Comparison of ENCODE assay signal across 8 cellular contexts in the genomic region with DNA sequence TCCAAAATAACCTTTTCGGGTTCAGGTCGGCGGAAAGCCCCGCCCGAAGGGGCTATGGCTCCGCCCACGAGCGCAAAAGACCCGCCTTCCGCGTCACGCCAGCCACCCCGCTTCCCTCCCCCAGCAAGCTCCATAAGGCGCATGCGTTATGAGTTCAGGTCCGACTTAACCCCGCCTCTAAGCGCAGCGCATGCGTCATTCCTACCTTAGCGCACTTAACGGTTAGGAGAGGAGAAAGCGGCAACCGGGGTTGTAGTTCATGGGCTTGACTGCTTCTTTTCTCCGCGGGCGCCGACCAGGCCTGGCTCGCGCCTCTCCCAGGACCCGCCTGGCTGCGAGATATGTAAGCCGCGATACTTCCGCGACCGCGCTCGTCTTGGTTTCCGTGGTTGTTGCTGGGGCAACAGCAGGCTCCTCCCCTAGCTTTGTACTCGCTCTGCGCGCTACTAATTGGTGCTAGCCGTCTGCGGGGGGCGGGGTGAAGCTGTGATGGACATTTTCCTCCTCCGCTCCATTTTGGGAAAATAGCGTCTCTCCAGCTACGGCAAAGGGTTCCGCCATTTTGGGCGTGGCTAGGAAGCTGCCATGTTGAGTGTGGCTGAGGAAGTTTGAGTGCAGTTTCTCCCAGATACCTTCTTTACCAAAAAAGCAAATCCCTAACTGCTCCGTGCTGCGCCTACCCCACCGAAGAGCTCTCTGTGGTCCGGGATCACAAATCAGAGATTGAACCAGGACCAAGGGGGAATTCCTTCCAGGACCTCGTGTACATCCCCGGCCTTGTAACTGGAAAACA. TPM values are rescaled to one million over a fixed set of nuclear protein-coding genes. Genes with fewer than 3 reads are reported as not detected.
DNase-seq lines count a peak whose midpoint lies in the region; ATAC-seq and TF ChIP-seq lines count a peak whose summit lies in the region.

A gene with protein sequence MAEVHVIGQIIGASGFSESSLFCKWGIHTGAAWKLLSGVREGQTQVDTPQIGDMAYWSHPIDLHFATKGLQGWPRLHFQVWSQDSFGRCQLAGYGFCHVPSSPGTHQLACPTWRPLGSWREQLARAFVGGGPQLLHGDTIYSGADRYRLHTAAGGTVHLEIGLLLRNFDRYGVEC (minus strand): TSS at position 397 of the 793 bp plus-strand sequence. CDS start 630 bp downstream, outside the sequence.

- H2AFZ ChIP-seq in SK-N-SH (ENCODE audit: low read depth) = peak within 1 kb of the TSS; percentile 82

- TF ChIP-seq RAD21 in SK-N-SH (IDR thresholded peaks at IDR 0.05; ENCODE audit: low read length) = no peak

- H3K79me2 ChIP-seq in SK-N-SH (ENCODE audit: insufficient read depth) = peaks cover 39% of the 10 kb centered on the region

- peak within 1 kb of the TSS; percentile 68 to 79 for H3K4me3 ChIP-seq in SK-N-SH (ENCODE audit: low read depth in 2 of 2, low read length in 1 of 2)

- H3K4me1 Mint-ChIP-seq in activated naive CD4-positive, alpha-beta T cell treated with anti-CD3 and anti-CD28 coated beads, Interleukin-2, amount 50 U/mL, for 24 hours = peaks cover 37% of the 10 kb centered on the region

- peak within 1 kb of the TSS; percentile 78 for H3K4me2 ChIP-seq in SK-N-SH

- H3K27ac ChIP-seq in SK-N-SH (ENCODE audit: low read depth in 2 of 2, low read length in 1 of 2) = peak within 1 kb of the TSS; percentile 96 to 99
- H3K27ac ChIP-seq in temporal lobe (ENCODE audit: low read depth, low read length) = peak within 1 kb of the TSS; percentile 94

- WGBS in SK-N-SH (ENCODE audit: low lambda C conversion rate) = 1% methylated on average over 36 of the region's 57 CpGs

- H3K4me1 ChIP-seq in SK-N-SH (ENCODE audit: control insufficient read depth in 1 of 2, insufficient read depth in 2 of 2, low read depth in 1 of 2, low read length in 1 of 2) = peaks cover 9 to 15% of the 10 kb centered on the region in 2 experiments; a peak in 3 of 4 replicates

- H3K27ac Mint-ChIP-seq in activated naive CD4-positive, alpha-beta T cell treated with anti-CD3 and anti-CD28 coated beads, Interleukin-2, amount 50 U/mL, for 24 hours = peak within 1 kb of the TSS; percentile 100

- CTCF ChIA-PET in SK-N-SH (lab: Yijun Ruan, JAX) = interaction anchor here (0.8 to 1.9 kb wide), 8 partner anchors 9 to 206 kb away, joined by 3 to 7 read pairs (median 5); no protein-coding TSS in a partner anchor

- H3K9me2 ChIP-seq in SK-N-SH = no peaks in the 10 kb centered on the region

- POLR2A ChIA-PET in SK-N-SH (lab: Yijun Ruan, JAX) = interaction anchor here (0.6 to 1.4 kb wide), 6 partner anchors 8 to 65 kb away, joined by 3 to 5 read pairs (median 3); a partner anchor contains a TSS

- peak within 1 kb of the TSS; percentile 93 for H3K9ac ChIP-seq in SK-N-SH

- no peaks in the 10 kb centered on the region for H3K9me3 Mint-ChIP-seq in activated naive CD4-positive, alpha-beta T cell treated with anti-CD3 and anti-CD28 coated beads, Interleukin-2, amount 50 U/mL, for 24 hours

- H3K27me3 Mint-ChIP-seq in activated naive CD4-positive, alpha-beta T cell treated with anti-CD3 and anti-CD28 coated beads, Interleukin-2, amount 50 U/mL, for 24 hours = no peaks in the 10 kb centered on the region

- H3K9me3 ChIP-seq in SK-N-SH = no peaks in the 10 kb centered on the region

- TF ChIP-seq CTCF in SK-N-SH (IDR thresholded peaks at IDR 0.05) = no peak

- peaks cover 17% of the 10 kb centered on the region for H3F3A ChIP-seq in SK-N-SH (replicated peaks; ENCODE audit: insufficient read depth)

- no peaks in the 10 kb centered on the region for H3K27me3 ChIP-seq in SK-N-SH (ENCODE audit: insufficient read depth)

- ATAC-seq in HG02571 (IDR thresholded peaks at IDR 0.05; ENCODE audit: unreplicated experiment) = peak; percentile 83

- H3K36me3 ChIP-seq in SK-N-SH (replicated peaks in 1 of 2; ENCODE audit: control insufficient read depth in 1 of 2, insufficient read depth in 2 of 2, low read length in 1 of 2) = peaks cover 0 to 3% of the 10 kb centered on the region in 2 experiments

- peak within 1 kb of the TSS; percentile 97 for H3K4me3 Mint-ChIP-seq in activated naive CD4-positive, alpha-beta T cell treated with anti-CD3 and anti-CD28 coated beads, Interleukin-2, amount 50 U/mL, for 24 hours

- H3K36me3 Mint-ChIP-seq in activated naive CD4-positive, alpha-beta T cell treated with anti-CD3 and anti-CD28 coated beads, Interleukin-2, amount 50 U/mL, for 24 hours = peaks cover 3% of the 10 kb centered on the region

- DNase-seq in GM04504 (ENCODE audit: low read depth) (peak; percentile 97), NCI-H1048 (lab: John Stamatoyannopoulos, UW) (peak; percentile 98), SK-N-SH (peak; percentile 97), globus pallidus (ENCODE audit: low spot score) (peak; percentile 98), nucleus accumbens (lab: John Stamatoyannopoulos, UW) (peak; percentile 74 to 100 (median 98))

- TF ChIP-seq EP300 in SK-N-SH (IDR thresholded peaks at IDR 0.05; ENCODE audit: borderline replicate concordance in 1 of 2, low read depth in 1 of 2, low read length in 1 of 2) = no peak

- peaks cover 4% of the 10 kb centered on the region; the same call in 1 of the 2 replicates for H4K20me1 ChIP-seq in SK-N-SH (ENCODE audit: insufficient read depth)

TF ChIP-seq in SK-N-SH, 30 proteins besides CTCF, POLR2A, EP300 and RAD21:
- TF ChIP-seq POLR2AphosphoS5 (IDR thresholded peaks at IDR 0.05; ENCODE audit: low read depth, low read length) (peak; percentile 90), GATA2 (CRISPR knock-in tag; IDR thresholded peaks at IDR 0.05) (no peak), RCOR1 (IDR thresholded peaks at IDR 0.05; ENCODE audit: low read length) (no peak), NRF1 (IDR thresholded peaks at IDR 0.05; ENCODE audit: low read depth, low read length) (peak; percentile 92), SMC3 (IDR thresholded peaks at IDR 0.05; ENCODE audit: low read depth, low read length) (no peak), FOXM1 (IDR thresholded peaks at IDR 0.05; ENCODE audit: low read depth) (no peak), MXI1 (IDR thresholded peaks at IDR 0.05; ENCODE audit: low read depth, low read length) (0 out of 2 replicates have a peak, but pooled peaks have one; percentile 36), ELF1 (IDR thresholded peaks at IDR 0.05) (peak; percentile 21; the same call in 1 of the 2 replicates), TAF1 (IDR thresholded peaks at IDR 0.05; ENCODE audit: borderline replicate concordance, low read depth, low read length) (peak; percentile 37; the same call in 1 of the 2 replicates), FOSL2 (IDR thresholded peaks at IDR 0.05; ENCODE audit: borderline replicate concordance, low read depth) (no peak), TEAD4 (IDR thresholded peaks at IDR 0.05; ENCODE audit: borderline replicate concordance, insufficient read depth) (no peak), NFIC (IDR thresholded peaks at IDR 0.05; ENCODE audit: borderline replicate concordance) (no peak), GABPA (IDR thresholded peaks at IDR 0.05; ENCODE audit: low read depth) (0 out of 2 replicates have a peak, but pooled peaks have one; percentile 18), YY1 (IDR thresholded peaks at IDR 0.05; ENCODE audit: low read depth) (peak; percentile 98)
- TF ChIP-seq, protein P1, sequence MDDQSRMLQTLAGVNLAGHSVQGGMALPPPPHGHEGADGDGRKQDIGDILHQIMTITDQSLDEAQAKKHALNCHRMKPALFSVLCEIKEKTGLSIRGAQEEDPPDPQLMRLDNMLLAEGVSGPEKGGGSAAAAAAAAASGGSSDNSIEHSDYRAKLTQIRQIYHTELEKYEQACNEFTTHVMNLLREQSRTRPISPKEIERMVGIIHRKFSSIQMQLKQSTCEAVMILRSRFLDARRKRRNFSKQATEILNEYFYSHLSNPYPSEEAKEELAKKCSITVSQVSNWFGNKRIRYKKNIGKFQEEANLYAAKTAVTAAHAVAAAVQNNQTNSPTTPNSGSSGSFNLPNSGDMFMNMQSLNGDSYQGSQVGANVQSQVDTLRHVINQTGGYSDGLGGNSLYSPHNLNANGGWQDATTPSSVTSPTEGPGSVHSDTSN (IDR thresholded peaks at IDR 0.05) = peak; percentile 95
- TF ChIP-seq, protein P2, sequence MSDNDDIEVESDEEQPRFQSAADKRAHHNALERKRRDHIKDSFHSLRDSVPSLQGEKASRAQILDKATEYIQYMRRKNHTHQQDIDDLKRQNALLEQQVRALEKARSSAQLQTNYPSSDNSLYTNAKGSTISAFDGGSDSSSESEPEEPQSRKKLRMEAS (IDR thresholded peaks at IDR 0.05; ENCODE audit: low read depth) = peak; percentile 41; the same call in 1 of the 2 replicates

RNA-seq across cellular contexts. Expression of the gene that starts here (rescaled TPM):
- polyA plus RNA-seq in SK-N-SH (2012; rRNA removed) = 9.0 and 13.3 TPM in 2 replicates
- 9.6 and 10.5 TPM in 2 replicates for polyA plus RNA-seq in SK-N-SH (2012; cell fraction: cytosol; rRNA removed)
- 8.1 and 9.0 TPM in 2 replicates for polyA plus RNA-seq in SK-N-SH (2012; cell fraction: nucleus; rRNA removed)
- total RNA-seq in temporal lobe = 2.2 TPM

Comparison
In these comparisons a context has a peak if more than half of its experiments do, and no peak if none do; other contexts are left out.
1. Peak in every context shown above with its lines: DNase-seq, ATAC-seq, H3K4me3 ChIP-seq and H3K27ac ChIP-seq.